14 cellular contexts compared by ENCODE assay signal in the genomic region with DNA sequence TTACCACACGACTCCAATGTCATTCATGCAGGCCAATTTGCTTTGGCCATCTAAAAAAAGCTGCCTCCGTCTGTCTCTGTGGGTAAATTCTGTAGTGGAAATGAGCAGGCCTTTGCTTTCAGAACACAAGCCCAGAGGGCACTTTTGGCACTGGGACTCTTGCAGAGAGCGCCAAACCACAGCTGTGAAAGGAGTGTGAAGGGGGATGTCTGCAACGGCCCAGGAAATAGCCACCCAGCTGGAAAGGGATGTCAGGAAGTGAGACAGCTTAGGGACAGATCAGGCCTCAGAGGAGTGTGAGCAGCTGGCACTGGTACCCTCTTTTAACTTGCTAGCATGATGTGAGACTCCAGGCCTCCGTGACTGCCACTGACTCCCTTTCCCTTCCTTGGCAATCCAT.
DNase-seq lines count a peak whose midpoint lies in the region; ATAC-seq and TF ChIP-seq lines count a peak whose summit lies in the region.
"Had no signal": no experiment of that assay in that cellular context is flagged by ENCODE, and none has a peak within 500 bp of the region (broad histone marks: within the 10 kb centered on the region; RNA-seq: fewer than 3 reads in every experiment).

No MANE protein-coding gene starts in this region.

- no peaks in the 10 kb centered on the region for H3K27me3 Mint-ChIP-seq in endodermal cell (ENCODE audit: insufficient read depth)

- no peaks in the 10 kb centered on the region for H3K9me3 ChIP-seq in left ventricle myocardium inferior (replicated peaks)
- peaks cover under 1% of the 10 kb centered on the region for H3K9me3 ChIP-seq in endodermal cell (ENCODE audit: control insufficient read depth, low read length)

- H3K36me3 ChIP-seq in left ventricle myocardium inferior (no peaks in the 10 kb centered on the region), endodermal cell (ENCODE audit: control insufficient read depth, insufficient read depth, low read length) (no peaks in the 10 kb centered on the region)

- ATAC-seq in left ventricle myocardium superior (peak; percentile 30), HG03097 (IDR thresholded peaks at IDR 0.05; ENCODE audit: low FRiP score, unreplicated experiment) (peak; percentile 84), GM21717 (IDR thresholded peaks at IDR 0.05; ENCODE audit: unreplicated experiment) (no peak)
- ATAC-seq: left lobe of liver had no signal

- WGBS in endodermal cell (ENCODE audit: insufficient coverage in 1 of 2, insufficient read length in 1 of 2), 2 experiments: 75 to 87% methylated on average over 2 to 5 of the region's 5 CpGs

- no peak overlapping the region for H3K27ac Mint-ChIP-seq in endodermal cell

- H3K4me1 ChIP-seq in left ventricle myocardium inferior: no peaks in the 10 kb centered on the region
- H3K4me1 ChIP-seq in endodermal cell (ENCODE audit: control insufficient read depth, insufficient read depth, low read length): no peaks in the 10 kb centered on the region

- H3K27me3 ChIP-seq in left ventricle myocardium inferior (ENCODE audit: low read depth) (no peaks in the 10 kb centered on the region), endodermal cell (ENCODE audit: control insufficient read depth, insufficient read depth, low read length, poor library complexity, severe bottlenecking) (no peaks in the 10 kb centered on the region)

- no peak overlapping the region for H3K4me3 Mint-ChIP-seq in endodermal cell

- TF ChIP-seq CTCF in left ventricle myocardium inferior (IDR thresholded peaks at IDR 0.05; ENCODE audit: borderline replicate concordance) (no peak), endodermal cell (conservative IDR thresholded peaks at IDR 0.05) (no peak)

- H3K36me3 Mint-ChIP-seq in endodermal cell (ENCODE audit: low read depth): no peaks in the 10 kb centered on the region

- H3K9me3 Mint-ChIP-seq in endodermal cell: no peaks in the 10 kb centered on the region

- peaks cover 7% of the 10 kb centered on the region for H3K4me1 Mint-ChIP-seq in endodermal cell

- intact Hi-C loops in left ventricle myocardium superior (cut with micrococcal nuclease): no loop called here
- intact Hi-C loops in left ventricle myocardium inferior (cut with micrococcal nuclease): no loop called here

- H3K27ac ChIP-seq in left ventricle myocardium inferior (replicated peaks) (no peak overlapping the region), endodermal cell (ENCODE audit: low read depth, low read length) (no peak overlapping the region)

- no peak overlapping the region for H3K4me3 ChIP-seq in left ventricle myocardium inferior
- no peak overlapping the region for H3K4me3 ChIP-seq in endodermal cell (ENCODE audit: low read length)

- no peak overlapping the region for H3K9ac ChIP-seq in endodermal cell (ENCODE audit: extremely low read depth, low read length, poor library complexity, severe bottlenecking)

- no peak for DNase-seq in left ventricle myocardium superior
- no peak for DNase-seq in left ventricle myocardium inferior
- DNase-seq in endodermal cell: peak; percentile 49
- no peak for DNase-seq in kidney tubule cell (ENCODE audit: low spot score)
- no peak for DNase-seq in NCI-H2107 treated with DMSO at 0.1 percent for 48 hours (lab: John Stamatoyannopoulos, UW; ENCODE audit: unreplicated experiment)
- no peak for DNase-seq in stimulated activated CD4-positive, alpha-beta T cell treated with anti-CD3 and anti-CD28 coated beads, Interleukin-4, amount 100 ng/mL, for 24 hours
- DNase-seq: activated T-cell treated with anti-CD3 and anti-CD28 coated beads for 4 hours; DMS79; glutamatergic neuron; NCI-H526; stimulated activated CD8-positive, alpha-beta memory T cell treated with anti-CD3 and anti-CD28 coated beads, Interleukin-4, amount 100 ng/mL, for 48 hours had no signal
